ENCODE assay signal across 22 cellular contexts in the genomic region with DNA sequence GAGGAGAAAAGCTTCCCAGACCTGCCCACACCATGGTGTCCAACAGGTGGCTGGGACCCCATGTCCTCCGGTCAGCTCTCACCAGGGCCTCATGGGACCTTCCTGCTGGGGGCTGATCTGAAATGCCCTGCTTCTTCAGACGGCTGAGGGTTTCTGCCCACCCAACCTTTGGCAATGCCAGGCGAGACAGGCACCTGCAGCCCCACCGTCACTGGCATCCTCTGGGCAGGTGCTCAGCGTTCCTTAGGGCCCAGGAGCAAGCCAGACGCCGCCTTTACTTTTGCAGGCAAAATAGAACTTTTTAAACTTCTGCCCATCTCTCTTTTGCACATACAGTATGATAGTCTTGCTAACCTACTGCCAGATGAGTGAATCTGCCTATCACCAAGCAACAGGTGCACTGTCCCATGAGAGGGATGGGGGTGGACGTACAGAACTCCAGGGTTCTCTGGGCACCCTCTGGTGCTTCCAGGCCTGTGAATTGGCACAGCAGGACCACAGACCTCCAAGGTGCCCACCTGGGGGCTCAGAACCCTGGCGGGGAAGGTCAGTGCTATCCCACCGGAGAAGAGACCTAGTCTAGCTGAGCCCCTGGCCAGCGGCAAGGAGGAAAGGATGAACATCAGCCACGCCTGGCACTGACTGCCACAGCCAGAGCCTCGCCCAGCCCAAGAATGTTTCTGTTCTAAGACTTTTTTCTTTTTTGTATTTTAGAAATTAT. TPM values are rescaled to one million over a fixed set of nuclear protein-coding genes. Genes with fewer than 3 reads are reported as not detected.
DNase-seq lines count a peak whose midpoint lies in the region; ATAC-seq and TF ChIP-seq lines count a peak whose summit lies in the region.
"Had no signal": no experiment of that assay in that cellular context is flagged by ENCODE, and none has a peak within 500 bp of the region (broad histone marks: within the 10 kb centered on the region; RNA-seq: fewer than 3 reads in every experiment).

No MANE protein-coding gene starts in this region.

- H4K8ac ChIP-seq in neuronal stem cell (ENCODE audit: low read depth, low read length): no peak overlapping the region

- H3K9ac ChIP-seq in neuronal stem cell (ENCODE audit: low read depth, low read length, poor library complexity): no peak overlapping the region
- H3K9ac ChIP-seq: BLaER1 had no signal

- TF ChIP-seq CTCF in spleen (IDR thresholded peaks at IDR 0.05 in 8 of 11, conservative IDR thresholded peaks at IDR 0.05 in 3 of 11): no peak
- TF ChIP-seq CTCF in omental fat pad (IDR thresholded peaks at IDR 0.05): no peak

- no peak overlapping the region for H2BK5ac ChIP-seq in neuronal stem cell (ENCODE audit: low read length)

- H2AK5ac ChIP-seq in neuronal stem cell (ENCODE audit: low read depth, low read length): no peak overlapping the region

- WGBS in neuronal stem cell (ENCODE audit: extremely low coverage in 2 of 2, insufficient read length in 2 of 2, insufficient replicate concordance in 1 of 2), 2 donors: no CpG with 5 or more reads among the region's 13 CpGs
- 76 to 88% (median 85%) methylated on average over 11 to 13 of the region's 13 CpGs for WGBS in spleen, 5 donors

- no peak for TF ChIP-seq POLR2A in spleen (IDR thresholded peaks at IDR 0.05)

- H3K27me3 ChIP-seq in neuronal stem cell (ENCODE audit: control insufficient read depth in 3 of 3, insufficient read depth in 3 of 3, low read depth in 1 of 3, low read length in 3 of 3) (peaks cover 0 to 37% (median 8%) of the 10 kb centered on the region in 3 experiments), spleen (replicated peaks in 1 of 7) (peaks cover 0 to 72% (median 0%) of the 10 kb centered on the region in 7 donors), H7 (ENCODE audit: control insufficient read depth, insufficient read depth, low read length) (no peaks in the 10 kb centered on the region)
- H3K27me3 ChIP-seq: BLaER1 had no signal

- H2BK12ac ChIP-seq in neuronal stem cell (ENCODE audit: low read length): no peak overlapping the region

- DNase-seq in cardiac septum (ENCODE audit: low spot score) (peak; percentile 64), left cardiac atrium (no peak), neuronal stem cell (ENCODE audit: low spot score) (no peak), spleen (peak; percentile 61), NOMO-1 treated with dmso at 0.1 percent for 144 hours (lab: John Stamatoyannopoulos, UW; ENCODE audit: unreplicated experiment) (no peak), omental fat pad (ENCODE audit: low spot score) (no peak), H7 (no peak)
- DNase-seq: 8988T; CD4-positive, alpha-beta memory T cell; DMS153; DMS79; GDM1 had no signal

- no peak overlapping the region for H2BK15ac ChIP-seq in neuronal stem cell (ENCODE audit: low read length)

- H2AFZ ChIP-seq in neuronal stem cell (ENCODE audit: low read length): no peak overlapping the region

- H2BK120ac ChIP-seq in neuronal stem cell (ENCODE audit: low read depth, low read length): no peak overlapping the region

- peak overlapping the region; percentile 2 for H3K18ac ChIP-seq in neuronal stem cell (ENCODE audit: low read length)

- no peak for ATAC-seq in left cardiac atrium
- no peak for ATAC-seq in omental fat pad (ENCODE audit: low FRiP score)
- no peak for ATAC-seq in GM21786 (IDR thresholded peaks at IDR 0.05; ENCODE audit: unreplicated experiment)

- H3K4me1 ChIP-seq in neuronal stem cell (ENCODE audit: control insufficient read depth in 2 of 2, insufficient read depth in 1 of 2, low read depth in 1 of 2, low read length in 2 of 2) (no peaks in the 10 kb centered on the region), spleen (no peaks in the 10 kb centered on the region)
- H3K4me1 ChIP-seq: HAP-1 had no signal

- H3K36me3 ChIP-seq in neuronal stem cell (replicated peaks in 1 of 2; ENCODE audit: control insufficient read depth in 2 of 2, insufficient read depth in 2 of 2, low read length in 2 of 2) (no peaks in the 10 kb centered on the region), spleen (no peaks in the 10 kb centered on the region), H7 (replicated peaks; ENCODE audit: control insufficient read depth, insufficient read depth, low read length) (no peaks in the 10 kb centered on the region)
- H3K36me3 ChIP-seq: BLaER1, HAP-1 had no signal

- H3K4me3 ChIP-seq in neuronal stem cell (ENCODE audit: low read length in 2 of 2): no peak overlapping the region
- no peak overlapping the region for H3K4me3 ChIP-seq in spleen
- no peak overlapping the region for H3K4me3 ChIP-seq in H7 (ENCODE audit: insufficient read depth, low read depth, low read length)
- H3K4me3 ChIP-seq: BLaER1, HAP-1 had no signal

- H3K4me2 ChIP-seq in neuronal stem cell (ENCODE audit: insufficient read depth, low read length, poor library complexity, severe bottlenecking): no peak overlapping the region
- H3K4me2 ChIP-seq: BLaER1 had no signal

- no peak overlapping the region for H3K27ac ChIP-seq in neuronal stem cell (replicated peaks; ENCODE audit: low read length)
- no peak overlapping the region for H3K27ac ChIP-seq in spleen
- H3K27ac ChIP-seq: BLaER1, HL-60 had no signal

- intact Hi-C loops in cardiac septum (cut with DNase I): no loop called here
- intact Hi-C loops in left cardiac atrium (cut with DNase I): no loop called here
- intact Hi-C loops in spleen (cut with DNase I; ENCODE audit: low total_unique reads): no loop called here

- no peak overlapping the region for H4K91ac ChIP-seq in neuronal stem cell (ENCODE audit: low read depth, low read length, poor library complexity)

- no peak overlapping the region for H3K23ac ChIP-seq in neuronal stem cell (ENCODE audit: low read depth, low read length, poor library complexity)

- H3K9me3 ChIP-seq in neuronal stem cell (replicated peaks in 1 of 2; ENCODE audit: control insufficient read depth in 2 of 2, insufficient read depth in 1 of 2, low read depth in 1 of 2, low read length in 2 of 2) (peaks cover 0 to 3% of the 10 kb centered on the region in 2 donors), spleen (no peaks in the 10 kb centered on the region)
- H3K9me3 ChIP-seq: BLaER1, HAP-1 had no signal

- no peak overlapping the region for H3K14ac ChIP-seq in neuronal stem cell (ENCODE audit: low read length)

- H3K4ac ChIP-seq in neuronal stem cell (ENCODE audit: low read length): no peak overlapping the region

- peaks cover 4% of the 10 kb centered on the region for H3K79me1 ChIP-seq in neuronal stem cell (ENCODE audit: low read depth, low read length)

RNA-seq across cellular contexts. Expression of a gene that starts 7.5 kb away (rescaled TPM):
- not detected for total RNA-seq in cardiac septum
- total RNA-seq in left cardiac atrium: not detected
- not detected for polyA plus RNA-seq in neuronal stem cell (2013, experiment 1 of 2)
- not detected for polyA plus RNA-seq in neuronal stem cell (2013, experiment 2 of 2)
- under 1 TPM in 1 of 7 donors, not detected in 6; 0.95 TPM for total RNA-seq in spleen
- polyA plus RNA-seq in spleen: under 1 TPM in 2 of 3 donors, not detected in 1; 0.16 to 0.38 TPM
- not detected for total RNA-seq in omental fat pad
- not detected in 2 replicates for total RNA-seq in H7 (2014; rRNA removed; shearing (Covaris generic))
- total RNA-seq: A673; CD4-positive, alpha-beta memory T cell; Daoy; H1; HT1080 had no signal
- polyA plus RNA-seq: AG04450; CD14-positive monocyte; CD4-positive, alpha-beta memory T cell; H1 had no signal

RNA-seq across cellular contexts. Expression of a gene that starts 37.9 kb away (rescaled TPM):
- 4.6 TPM for total RNA-seq in cardiac septum
- total RNA-seq in left cardiac atrium: 10 to 100 TPM; 10.8 to 12.8 TPM
- 2.2 TPM for polyA plus RNA-seq in neuronal stem cell (2013, experiment 1 of 2)
- polyA plus RNA-seq in neuronal stem cell (2013, experiment 2 of 2): 1.8 TPM
- 10 to 100 TPM; 16.8 to 52.8 (median 31.2) TPM for total RNA-seq in spleen
- 10 to 100 TPM in 2 of 3 donors, 1 to 10 TPM in 1; 9.2 to 14.1 (median 10.7) TPM for polyA plus RNA-seq in spleen
- total RNA-seq in omental fat pad: 10 to 100 TPM; 23.4 to 29.1 (median 26.9) TPM
- total RNA-seq in H7 (2014; rRNA removed; shearing (Covaris generic)): 6.8 and 7.5 TPM in 2 replicates

Comparison
In these comparisons a context has a peak if more than half of its experiments do, and no peak if none do; other contexts are left out.
1. DNase-seq: peak in cardiac septum (single experiment) and spleen (single experiment); none in left cardiac atrium (single experiment), neuronal stem cell (single experiment), NOMO-1 treated with dmso at 0.1 percent for 144 hours (single experiment), omental fat pad (single experiment) and H7 (single experiment).